ENCODE assay signal across 1 cellular context in genomic region chr16:21523411-21524067, GRCh38.
TF ChIP-seq lines count a peak whose summit lies in the region.

No MANE protein-coding gene starts in this region.

TF ChIP-seq in HepG2, 621 proteins besides CTCF, POLR2A, EP300 and RAD21 (continued from another document and continues in another):
- TF ChIP-seq, protein P1, sequence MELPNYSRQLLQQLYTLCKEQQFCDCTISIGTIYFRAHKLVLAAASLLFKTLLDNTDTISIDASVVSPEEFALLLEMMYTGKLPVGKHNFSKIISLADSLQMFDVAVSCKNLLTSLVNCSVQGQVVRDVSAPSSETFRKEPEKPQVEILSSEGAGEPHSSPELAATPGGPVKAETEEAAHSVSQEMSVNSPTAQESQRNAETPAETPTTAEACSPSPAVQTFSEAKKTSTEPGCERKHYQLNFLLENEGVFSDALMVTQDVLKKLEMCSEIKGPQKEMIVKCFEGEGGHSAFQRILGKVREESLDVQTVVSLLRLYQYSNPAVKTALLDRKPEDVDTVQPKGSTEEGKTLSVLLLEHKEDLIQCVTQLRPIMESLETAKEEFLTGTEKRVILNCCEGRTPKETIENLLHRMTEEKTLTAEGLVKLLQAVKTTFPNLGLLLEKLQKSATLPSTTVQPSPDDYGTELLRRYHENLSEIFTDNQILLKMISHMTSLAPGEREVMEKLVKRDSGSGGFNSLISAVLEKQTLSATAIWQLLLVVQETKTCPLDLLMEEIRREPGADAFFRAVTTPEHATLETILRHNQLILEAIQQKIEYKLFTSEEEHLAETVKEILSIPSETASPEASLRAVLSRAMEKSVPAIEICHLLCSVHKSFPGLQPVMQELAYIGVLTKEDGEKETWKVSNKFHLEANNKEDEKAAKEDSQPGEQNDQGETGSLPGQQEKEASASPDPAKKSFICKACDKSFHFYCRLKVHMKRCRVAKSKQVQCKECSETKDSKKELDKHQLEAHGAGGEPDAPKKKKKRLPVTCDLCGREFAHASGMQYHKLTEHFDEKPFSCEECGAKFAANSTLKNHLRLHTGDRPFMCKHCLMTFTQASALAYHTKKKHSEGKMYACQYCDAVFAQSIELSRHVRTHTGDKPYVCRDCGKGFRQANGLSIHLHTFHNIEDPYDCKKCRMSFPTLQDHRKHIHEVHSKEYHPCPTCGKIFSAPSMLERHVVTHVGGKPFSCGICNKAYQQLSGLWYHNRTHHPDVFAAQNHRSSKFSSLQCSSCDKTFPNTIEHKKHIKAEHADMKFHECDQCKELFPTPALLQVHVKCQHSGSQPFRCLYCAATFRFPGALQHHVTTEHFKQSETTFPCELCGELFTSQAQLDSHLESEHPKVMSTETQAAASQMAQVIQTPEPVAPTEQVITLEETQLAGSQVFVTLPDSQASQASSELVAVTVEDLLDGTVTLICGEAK (IDR thresholded peaks at IDR 0.05) = no peak
- TF ChIP-seq, protein P1 (CRISPR knock-in tag; IDR thresholded peaks at IDR 0.05) = peak; percentile 65; the same call in 1 of the 2 replicates
- TF ChIP-seq KLF16 (CRISPR knock-in tag; IDR thresholded peaks at IDR 0.05) = no peak; a peak in 1 of 4 replicates
- TF ChIP-seq PITX1 (CRISPR knock-in tag; IDR thresholded peaks at IDR 0.05) = peak; percentile 65; the same call in 1 of the 2 replicates
- TF ChIP-seq ZNF407 (CRISPR knock-in tag; IDR thresholded peaks at IDR 0.05; ENCODE audit: not compliant biosample characterization) = peak; percentile 79
- no peak for TF ChIP-seq ZNF83 (CRISPR knock-in tag; IDR thresholded peaks at IDR 0.05; ENCODE audit: borderline replicate concordance)
- TF ChIP-seq ZNF792 (CRISPR knock-in tag; IDR thresholded peaks at IDR 0.05) = no peak
- TF ChIP-seq ZBTB26 (CRISPR knock-in tag; IDR thresholded peaks at IDR 0.05; ENCODE audit: borderline replicate concordance) = 0 out of 2 replicates have a peak, but pooled peaks have one; percentile 39
- TF ChIP-seq RBM39 (IDR thresholded peaks at IDR 0.05; ENCODE audit: low read depth, low read length, poor library complexity, severe bottlenecking) = peak; percentile 92
- TF ChIP-seq SIN3A (IDR thresholded peaks at IDR 0.05; ENCODE audit: borderline replicate concordance, low read depth, low read length) = no peak
- peak; percentile 90 for TF ChIP-seq ZBTB38 (CRISPR knock-in tag; IDR thresholded peaks at IDR 0.05)
- peak; percentile 70; the same call in 1 of the 2 replicates for TF ChIP-seq ZGPAT (CRISPR knock-in tag; IDR thresholded peaks at IDR 0.05)
- TF ChIP-seq, protein P2, sequence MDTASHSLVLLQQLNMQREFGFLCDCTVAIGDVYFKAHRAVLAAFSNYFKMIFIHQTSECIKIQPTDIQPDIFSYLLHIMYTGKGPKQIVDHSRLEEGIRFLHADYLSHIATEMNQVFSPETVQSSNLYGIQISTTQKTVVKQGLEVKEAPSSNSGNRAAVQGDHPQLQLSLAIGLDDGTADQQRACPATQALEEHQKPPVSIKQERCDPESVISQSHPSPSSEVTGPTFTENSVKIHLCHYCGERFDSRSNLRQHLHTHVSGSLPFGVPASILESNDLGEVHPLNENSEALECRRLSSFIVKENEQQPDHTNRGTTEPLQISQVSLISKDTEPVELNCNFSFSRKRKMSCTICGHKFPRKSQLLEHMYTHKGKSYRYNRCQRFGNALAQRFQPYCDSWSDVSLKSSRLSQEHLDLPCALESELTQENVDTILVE (CRISPR knock-in tag; IDR thresholded peaks at IDR 0.05) = no peak
- TF ChIP-seq ZNF737 (CRISPR knock-in tag; IDR thresholded peaks at IDR 0.05; ENCODE audit: borderline replicate concordance) = no peak
- TF ChIP-seq TMF1 (CRISPR knock-in tag; IDR thresholded peaks at IDR 0.05; ENCODE audit: low read depth) = no peak
- TF ChIP-seq HDAC6 (IDR thresholded peaks at IDR 0.05; ENCODE audit: low read depth, low read length) = no peak
- peak; percentile 59; the same call in 1 of the 2 replicates for TF ChIP-seq NR2F6 (IDR thresholded peaks at IDR 0.05)
- peak; percentile 8; the same call in 1 of the 2 replicates for TF ChIP-seq NR2F6 (CRISPR knock-in tag; IDR thresholded peaks at IDR 0.05)
- TF ChIP-seq ZNF619 (CRISPR knock-in tag; IDR thresholded peaks at IDR 0.05) = 0 out of 2 replicates have a peak, but pooled peaks have one; percentile 61
- no peak for TF ChIP-seq ZNF550 (CRISPR knock-in tag; IDR thresholded peaks at IDR 0.05; ENCODE audit: borderline replicate concordance)
- TF ChIP-seq, protein P3, sequence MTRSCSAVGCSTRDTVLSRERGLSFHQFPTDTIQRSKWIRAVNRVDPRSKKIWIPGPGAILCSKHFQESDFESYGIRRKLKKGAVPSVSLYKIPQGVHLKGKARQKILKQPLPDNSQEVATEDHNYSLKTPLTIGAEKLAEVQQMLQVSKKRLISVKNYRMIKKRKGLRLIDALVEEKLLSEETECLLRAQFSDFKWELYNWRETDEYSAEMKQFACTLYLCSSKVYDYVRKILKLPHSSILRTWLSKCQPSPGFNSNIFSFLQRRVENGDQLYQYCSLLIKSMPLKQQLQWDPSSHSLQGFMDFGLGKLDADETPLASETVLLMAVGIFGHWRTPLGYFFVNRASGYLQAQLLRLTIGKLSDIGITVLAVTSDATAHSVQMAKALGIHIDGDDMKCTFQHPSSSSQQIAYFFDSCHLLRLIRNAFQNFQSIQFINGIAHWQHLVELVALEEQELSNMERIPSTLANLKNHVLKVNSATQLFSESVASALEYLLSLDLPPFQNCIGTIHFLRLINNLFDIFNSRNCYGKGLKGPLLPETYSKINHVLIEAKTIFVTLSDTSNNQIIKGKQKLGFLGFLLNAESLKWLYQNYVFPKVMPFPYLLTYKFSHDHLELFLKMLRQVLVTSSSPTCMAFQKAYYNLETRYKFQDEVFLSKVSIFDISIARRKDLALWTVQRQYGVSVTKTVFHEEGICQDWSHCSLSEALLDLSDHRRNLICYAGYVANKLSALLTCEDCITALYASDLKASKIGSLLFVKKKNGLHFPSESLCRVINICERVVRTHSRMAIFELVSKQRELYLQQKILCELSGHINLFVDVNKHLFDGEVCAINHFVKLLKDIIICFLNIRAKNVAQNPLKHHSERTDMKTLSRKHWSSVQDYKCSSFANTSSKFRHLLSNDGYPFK (CRISPR knock-in tag; IDR thresholded peaks at IDR 0.05; ENCODE audit: borderline replicate concordance) = 0 out of 2 replicates have a peak, but pooled peaks have one; percentile 28
- TF ChIP-seq ZFY (CRISPR knock-in tag; IDR thresholded peaks at IDR 0.05) = no peak
- TF ChIP-seq FOSL2 (CRISPR knock-in tag; IDR thresholded peaks at IDR 0.05) = peak; percentile 2; the same call in 1 of the 2 replicates
- peak; percentile 100 for TF ChIP-seq ZSCAN22 (CRISPR knock-in tag; IDR thresholded peaks at IDR 0.05)
- TF ChIP-seq MZF1 (CRISPR knock-in tag; IDR thresholded peaks at IDR 0.05; ENCODE audit: borderline replicate concordance) = peak; percentile 37; the same call in 1 of the 2 replicates
- TF ChIP-seq DNMT1 (CRISPR knock-in tag; IDR thresholded peaks at IDR 0.05) = peak; percentile 17; the same call in 1 of the 2 replicates
- TF ChIP-seq PTBP1 (IDR thresholded peaks at IDR 0.05; ENCODE audit: low read depth, low read length, poor library complexity, severe bottlenecking) = peak; percentile 99
